Comparison of ENCODE assay signal across 25 cellular contexts in genomic region chr3:53828581-53828980, GRCh38. TPM values are rescaled to one million over a fixed set of nuclear protein-coding genes. Genes with fewer than 3 reads are reported as not detected.
"Had no signal": no experiment of that assay in that cellular context is flagged by ENCODE, and none has a peak within 500 bp of the region (broad histone marks: within the 10 kb centered on the region; RNA-seq: fewer than 3 reads in every experiment).

No MANE protein-coding gene starts in this region.

- H3K4me2 ChIP-seq: KMS-11 had no signal

- H3K36me3 ChIP-seq: MG63 had no signal

- ATAC-seq: K562, Panc1, PC-3, SK-N-SH treated with all-trans-retinoic acid at 6 μM for 48 hours had no signal

- H3K9me3 Mint-ChIP-seq: IgD-negative memory B cell had no signal

- FAIRE-seq: K562 had no signal

- H3K9me3 ChIP-seq: MG63 had no signal

- H3K27ac Mint-ChIP-seq: IgD-negative memory B cell had no signal

- H3K4me3 ChIP-seq: K562, MG63 had no signal

- H3K27me3 Mint-ChIP-seq: IgD-negative memory B cell had no signal

- DNase-seq: MG63, NCI-H1092, NCI-H1105 treated with DMSO at 0.1 percent for 48 hours, NCI-H1417 treated with DMSO at 0.1 percent for 48 hours, NCI-H146, NCI-H1694 treated with DMSO at 0.1 percent for 48 hours, NCI-H1930, NCI-H2081, NCI-H2107, NCI-H2227 treated with DMSO at 0.1 percent for 48 hours, NCI-H446, NCI-H510A, NCI-H524 treated with DMSO at 0.1 percent for 48 hours, NCI-H69, NCI-H774, PC-3, SHP77 had no signal

- H3K4me3 Mint-ChIP-seq: IgD-negative memory B cell had no signal

- H3K27me3 ChIP-seq: MG63 had no signal

- H3K9ac ChIP-seq: KMS-11 had no signal

- H3K27ac ChIP-seq: KMS-11, RWPE1 had no signal

RNA-seq across cellular contexts. Expression of gene CHDH, which starts 17.6 kb away (rescaled TPM):
- total RNA-seq: HT1080 had no signal

RNA-seq across cellular contexts. Expression of gene IL17RB, which starts 17.8 kb away (rescaled TPM):
- total RNA-seq: HT1080, LHCN-M2 had no signal
